In genomic region chr3:42591811-42592210, GRCh38 we compare ENCODE assay signal across 9 cellular contexts. TPM values are rescaled to one million over a fixed set of nuclear protein-coding genes. Genes with fewer than 3 reads are reported as not detected.
A peak's percentile ranks its signal among the peaks of the same experiment; 100 is the strongest.
DNase-seq lines count a peak whose midpoint lies in the region; ATAC-seq and TF ChIP-seq lines count a peak whose summit lies in the region.
"Had no signal": no experiment of that assay in that cellular context is flagged by ENCODE, and none has a peak within 500 bp of the region (broad histone marks: within the 10 kb centered on the region; RNA-seq: fewer than 3 reads in every experiment).

No MANE protein-coding gene starts in this region.

- no peak for ATAC-seq in activated T-cell treated with anti-CD3 and anti-CD28 coated beads, Interleukin-2, amount 50 U/mL, for 4 hours
- no peak for ATAC-seq in activated naive CD8-positive, alpha-beta T cell treated with anti-CD3 and anti-CD28 coated beads, Interleukin-2, amount 50 U/mL, for 24 hours
- ATAC-seq in left lobe of liver, result no peak
- no peak for ATAC-seq in HG02981 (IDR thresholded peaks at IDR 0.05; ENCODE audit: unreplicated experiment)

- H3K27ac ChIP-seq in iPS-20b (ENCODE audit: low read length) (peak overlapping the region; percentile 5), thyroid gland (peak overlapping the region; percentile 68 to 73 (median 73))

- H3K9me3 ChIP-seq in iPS-20b (ENCODE audit: insufficient read depth, low read depth, low read length), result no peaks in the 10 kb centered on the region
- no peaks in the 10 kb centered on the region for H3K9me3 ChIP-seq in thyroid gland

- H3K4me1 Mint-ChIP-seq in activated T-cell treated with anti-CD3 and anti-CD28 coated beads, Interleukin-2, amount 50 U/mL, for 4 hours (ENCODE audit: low read depth), result peaks cover 37% of the 10 kb centered on the region
- peaks cover 42% of the 10 kb centered on the region for H3K4me1 Mint-ChIP-seq in activated naive CD8-positive, alpha-beta T cell treated with anti-CD3 and anti-CD28 coated beads, Interleukin-2, amount 50 U/mL, for 24 hours

- peak overlapping the region; percentile 91 for H3K9ac ChIP-seq in iPS-20b (ENCODE audit: low read depth, low read length)

- H3K4me3 Mint-ChIP-seq in activated T-cell treated with anti-CD3 and anti-CD28 coated beads, Interleukin-2, amount 50 U/mL, for 4 hours, result peak overlapping the region; percentile 95
- H3K4me3 Mint-ChIP-seq in activated naive CD8-positive, alpha-beta T cell treated with anti-CD3 and anti-CD28 coated beads, Interleukin-2, amount 50 U/mL, for 24 hours, result peak overlapping the region; percentile 93

- H3K36me3 Mint-ChIP-seq in activated T-cell treated with anti-CD3 and anti-CD28 coated beads, Interleukin-2, amount 50 U/mL, for 4 hours (ENCODE audit: insufficient read depth), result peaks cover 15% of the 10 kb centered on the region
- peaks cover 40% of the 10 kb centered on the region for H3K36me3 Mint-ChIP-seq in activated naive CD8-positive, alpha-beta T cell treated with anti-CD3 and anti-CD28 coated beads, Interleukin-2, amount 50 U/mL, for 24 hours (ENCODE audit: low read depth)

- no peak for DNase-seq in activated T-cell treated with anti-CD3 and anti-CD28 coated beads, Interleukin-2, amount 50 U/mL, for 4 hours
- no peak for DNase-seq in activated T-cell treated with anti-CD3 and anti-CD28 coated beads, Interleukin-2, amount 50 U/mL, for 1 hour
- DNase-seq in activated naive CD8-positive, alpha-beta T cell treated with anti-CD3 and anti-CD28 coated beads, Interleukin-2, amount 50 U/mL, for 24 hours, result no peak
- no peak for DNase-seq in thyroid gland
- no peak for DNase-seq in left lobe of liver (ENCODE audit: low spot score)
- no peak for DNase-seq in retina
- DNase-seq: DMS79 had no signal

- no peaks in the 10 kb centered on the region for H3K27me3 ChIP-seq in iPS-20b (ENCODE audit: insufficient read depth, low read length)
- H3K27me3 ChIP-seq in thyroid gland, result no peaks in the 10 kb centered on the region

- no peaks in the 10 kb centered on the region for H3K27me3 Mint-ChIP-seq in activated T-cell treated with anti-CD3 and anti-CD28 coated beads, Interleukin-2, amount 50 U/mL, for 4 hours (ENCODE audit: low read depth)
- H3K27me3 Mint-ChIP-seq in activated naive CD8-positive, alpha-beta T cell treated with anti-CD3 and anti-CD28 coated beads, Interleukin-2, amount 50 U/mL, for 24 hours, result no peaks in the 10 kb centered on the region

- H3K36me3 ChIP-seq in iPS-20b (ENCODE audit: insufficient read depth, low read depth, low read length) (peaks cover 53% of the 10 kb centered on the region), thyroid gland (peaks cover 0 to 2% of the 10 kb centered on the region in 2 donors)

- H3K4me3 ChIP-seq in iPS-20b (ENCODE audit: low read length), result peak overlapping the region; percentile 84
- no peak overlapping the region for H3K4me3 ChIP-seq in thyroid gland (replicated peaks in 1 of 3)

- intact Hi-C loops in thyroid gland (cut with DNase I), result loop anchor here (2.0 kb wide), 1 partner anchor 63 kb away; no protein-coding TSS in a partner anchor

- H3K27ac Mint-ChIP-seq in activated naive CD8-positive, alpha-beta T cell treated with anti-CD3 and anti-CD28 coated beads, Interleukin-2, amount 50 U/mL, for 24 hours, result peak overlapping the region; percentile 94

- TF ChIP-seq CTCF in thyroid gland (IDR thresholded peaks at IDR 0.05), result no peak

- 74 to 82% methylated on average over 4 of the region's 4 CpGs for WGBS in thyroid gland, 2 donors

- TF ChIP-seq POLR2A in thyroid gland (IDR thresholded peaks at IDR 0.05), result no peak

- H3K4me1 ChIP-seq in iPS-20b (ENCODE audit: insufficient read depth, low read length) (peaks cover 23% of the 10 kb centered on the region), thyroid gland (peaks cover 12 to 16% of the 10 kb centered on the region in 2 donors)

- H3K9me3 Mint-ChIP-seq in activated T-cell treated with anti-CD3 and anti-CD28 coated beads, Interleukin-2, amount 50 U/mL, for 4 hours, result no peaks in the 10 kb centered on the region
- H3K9me3 Mint-ChIP-seq in activated naive CD8-positive, alpha-beta T cell treated with anti-CD3 and anti-CD28 coated beads, Interleukin-2, amount 50 U/mL, for 24 hours, result no peaks in the 10 kb centered on the region

RNA-seq across cellular contexts. Expression of gene SS18L2, which starts 1.2 kb away (rescaled TPM):
- total RNA-seq in activated T-cell treated with anti-CD3 and anti-CD28 coated beads, Interleukin-2, amount 50 U/mL, for 4 hours, result 10 to 100 TPM; 68.8 to 79.1 (median 72.6) TPM
- total RNA-seq in thyroid gland (10 to 100 TPM; 16.0 to 54.0 (median 27.9) TPM), left lobe of liver (14.4 TPM)

RNA-seq across cellular contexts. Expression of gene NKTR, which starts 8.7 kb away (rescaled TPM):
- 10 to 100 TPM; 44.2 to 48.1 (median 46.7) TPM for total RNA-seq in activated T-cell treated with anti-CD3 and anti-CD28 coated beads, Interleukin-2, amount 50 U/mL, for 4 hours
- total RNA-seq in thyroid gland (100 to 1,000 TPM; 157 to 383 (median 197) TPM), left lobe of liver (29.2 TPM)

RNA-seq across cellular contexts. Expression of gene SEC22C, which starts 10.0 kb away (rescaled TPM):
- 10 to 100 TPM; 32.0 to 35.3 (median 35.1) TPM for total RNA-seq in activated T-cell treated with anti-CD3 and anti-CD28 coated beads, Interleukin-2, amount 50 U/mL, for 4 hours
- total RNA-seq in thyroid gland (10 to 100 TPM; 59.9 to 66.4 (median 62.7) TPM), left lobe of liver (14.2 TPM)
